Comparison of ENCODE assay signal across 8 cellular contexts in genomic region chr1:221045842-221046831, GRCh38.
DNase-seq lines count a peak whose midpoint lies in the region; ATAC-seq and TF ChIP-seq lines count a peak whose summit lies in the region.

No MANE protein-coding gene starts in this region.

- no peak overlapping the region for H3K4ac ChIP-seq in H9 (ENCODE audit: low read depth, low read length)

- no peaks in the 10 kb centered on the region for H3K9me3 ChIP-seq in Loucy (ENCODE audit: insufficient read depth, low read depth, low read length)
- no peaks in the 10 kb centered on the region for H3K9me3 ChIP-seq in H9 (ENCODE audit: control insufficient read depth, low read depth, low read length)

- no peaks in the 10 kb centered on the region for H3K9me2 ChIP-seq in GM23338 (ENCODE audit: insufficient read depth)
- no peaks in the 10 kb centered on the region for H3K9me2 ChIP-seq in Loucy (replicated peaks; ENCODE audit: low read depth, low read length)

- in situ Hi-C loops in GM13977 (cut with MboI; ENCODE audit: low pct_unique_long_range_greater_than_20kb, low sequenced_read_pairs, unreplicated experiment), result no loop called here

- H3K27ac ChIP-seq in GM23338 (ENCODE audit: low read depth) (no peak overlapping the region), H9 (ENCODE audit: insufficient read length, low read depth, low read length) (no peak overlapping the region)

- no peak overlapping the region for H2AK5ac ChIP-seq in H9 (ENCODE audit: insufficient read length, low read length)

- no peak overlapping the region for H2BK15ac ChIP-seq in H9 (ENCODE audit: low read depth, low read length)

- no peak overlapping the region for H2BK5ac ChIP-seq in H9 (ENCODE audit: insufficient read length, low read length)

- TF ChIP-seq CTCF in GM13977 (IDR thresholded peaks at IDR 0.05; ENCODE audit: extremely low read depth, insufficient read depth, missing control alignments) (no peak), GM23338 (conservative IDR thresholded peaks at IDR 0.05; ENCODE audit: low read depth in 2 of 2) (no peak), Loucy (conservative IDR thresholded peaks at IDR 0.05; ENCODE audit: low read length) (no peak), H9 (conservative IDR thresholded peaks at IDR 0.05) (no peak)

- no peaks in the 10 kb centered on the region for H3K79me2 ChIP-seq in GM23338 (replicated peaks; ENCODE audit: insufficient read depth)
- H3K79me2 ChIP-seq in Loucy (ENCODE audit: insufficient read depth, low read length), result no peaks in the 10 kb centered on the region
- no peaks in the 10 kb centered on the region for H3K79me2 ChIP-seq in H9 (ENCODE audit: insufficient read depth, low read length)

- H3K36me3 ChIP-seq in GM23338 (ENCODE audit: insufficient read depth) (no peaks in the 10 kb centered on the region), Loucy (ENCODE audit: insufficient read depth, low read length) (no peaks in the 10 kb centered on the region)

- no peak overlapping the region for H4K91ac ChIP-seq in H9 (ENCODE audit: insufficient read length, low read depth, low read length)

- H3K23ac ChIP-seq in H9 (ENCODE audit: insufficient read length, low read depth, low read length), result no peak overlapping the region

- H3K9me3 Mint-ChIP-seq in GM23338, result peaks cover 8% of the 10 kb centered on the region; the same call in 1 of the 3 replicates
- peaks cover 4 to 7% of the 10 kb centered on the region in 2 experiments; a peak in 3 of 5 replicates for H3K9me3 Mint-ChIP-seq in H9

- no peak overlapping the region for H3K4me2 ChIP-seq in GM23338
- no peak overlapping the region for H3K4me2 ChIP-seq in Loucy (ENCODE audit: low read depth, low read length, poor library complexity, severe bottlenecking)
- no peak overlapping the region for H3K4me2 ChIP-seq in H9 (ENCODE audit: insufficient read depth, insufficient read length, low read length)

- H2BK120ac ChIP-seq in H9 (ENCODE audit: low read depth, low read length, poor library complexity, severe bottlenecking), result no peak overlapping the region

- H3K4me3 ChIP-seq in GM23338 (no peak overlapping the region), Loucy (ENCODE audit: low read length, poor library complexity, severe bottlenecking) (no peak overlapping the region)

- H3K4me1 Mint-ChIP-seq in GM23338 (no peaks in the 10 kb centered on the region; the same call in 1 of the 3 replicates), H9 (peaks cover 7 to 9% of the 10 kb centered on the region in 2 experiments; a peak in 3 of 4 replicates)

- H3K36me3 Mint-ChIP-seq in GM23338 (ENCODE audit: low read depth) (no peaks in the 10 kb centered on the region), H9 (ENCODE audit: insufficient read depth in 1 of 3, low read depth in 3 of 3) (peaks cover 0 to 17% (median 0%) of the 10 kb centered on the region in 3 experiments; a peak in 3 of 7 replicates)

- H3K79me1 ChIP-seq in H9 (ENCODE audit: insufficient read depth, low read depth, low read length, poor library complexity, severe bottlenecking), result no peaks in the 10 kb centered on the region

- H2AFZ ChIP-seq in GM23338 (peak overlapping the region; percentile 89; the same call in 1 of the 2 replicates), Loucy (ENCODE audit: low read length) (peak overlapping the region; percentile 73), H9 (ENCODE audit: low read length) (no peak overlapping the region)

- H3F3A ChIP-seq in GM23338 (replicated peaks; ENCODE audit: low read depth), result no peaks in the 10 kb centered on the region
- no peaks in the 10 kb centered on the region for H3F3A ChIP-seq in Loucy (ENCODE audit: low read depth)

- H3K18ac ChIP-seq in H9 (ENCODE audit: insufficient read length, low read depth, low read length), result no peak overlapping the region

- H3K9ac ChIP-seq in Loucy (ENCODE audit: low read depth, low read length, poor library complexity, severe bottlenecking), result no peak overlapping the region
- no peak overlapping the region for H3K9ac ChIP-seq in H9 (ENCODE audit: extremely low read depth, insufficient read length, low read length)

- no peak overlapping the region for H4K5ac ChIP-seq in H9 (ENCODE audit: insufficient read length, low read depth, low read length)

- no peaks in the 10 kb centered on the region for H3K23me2 ChIP-seq in H9 (ENCODE audit: insufficient read length, low read depth, low read length, poor library complexity, severe bottlenecking)

- no peak overlapping the region for H2BK12ac ChIP-seq in H9 (ENCODE audit: insufficient read length, low read depth, low read length)

- H4K20me1 ChIP-seq in GM23338 (replicated peaks; ENCODE audit: insufficient read depth), result no peaks in the 10 kb centered on the region
- H4K20me1 ChIP-seq in Loucy (ENCODE audit: insufficient read depth, low read length, poor library complexity, severe bottlenecking), result no peaks in the 10 kb centered on the region
- no peaks in the 10 kb centered on the region for H4K20me1 ChIP-seq in H9 (ENCODE audit: control insufficient read depth, insufficient read depth, insufficient read length)

- no peaks in the 10 kb centered on the region for H3K27me3 ChIP-seq in GM23338 (ENCODE audit: insufficient read depth)
- H3K27me3 ChIP-seq in Loucy (ENCODE audit: insufficient read depth, low read length, poor library complexity, severe bottlenecking), result no peaks in the 10 kb centered on the region
- no peaks in the 10 kb centered on the region for H3K27me3 ChIP-seq in H9 (ENCODE audit: insufficient read depth, low read length)

- H3K14ac ChIP-seq in H9 (ENCODE audit: insufficient read depth, low read length), result no peak overlapping the region

- no CpG with 5 or more reads among the region's 5 CpGs for WGBS in H9 (ENCODE audit: extremely low coverage, insufficient read length, low lambda C conversion rate)

- H3K4me3 Mint-ChIP-seq in GM23338, result no peak overlapping the region
- H3K4me3 Mint-ChIP-seq in H9, result no peak overlapping the region

- H3K27ac Mint-ChIP-seq in GM23338, result no peak overlapping the region
- no peak overlapping the region for H3K27ac Mint-ChIP-seq in H9

- ATAC-seq in GM23338, result no peak

- H3K4me1 ChIP-seq in GM23338 (ENCODE audit: insufficient read depth) (no peaks in the 10 kb centered on the region), Loucy (ENCODE audit: insufficient read depth, low read length, poor library complexity, severe bottlenecking) (peaks cover 6% of the 10 kb centered on the region), H9 (ENCODE audit: insufficient read depth, low read length) (no peaks in the 10 kb centered on the region)

- H4K8ac ChIP-seq in H9 (replicated peaks; ENCODE audit: insufficient read length, low read depth, low read length), result no peak overlapping the region

- H3K56ac ChIP-seq in H9 (ENCODE audit: insufficient read length, low read depth, low read length), result no peak overlapping the region

- DNase-seq in GM13977 (ENCODE audit: low spot score) (peak; percentile 55), GM23338 (ENCODE audit: low spot score) (no peak), fibroblast of peridontal ligament (ENCODE audit: extremely low read depth) (peak; percentile 49), H9 (no peak), activated T-cell treated with anti-CD3 and anti-CD28 coated beads for 4 hours (no peak), mucosa of gallbladder (ENCODE audit: low spot score) (no peak), NCI-H1092 treated with DMSO at 0.1 percent for 48 hours (lab: John Stamatoyannopoulos, UW) (no peak)

- no peak overlapping the region for H2BK20ac ChIP-seq in H9 (ENCODE audit: low read depth, low read length, poor library complexity, severe bottlenecking)

- peaks cover 2% of the 10 kb centered on the region for H3K27me3 Mint-ChIP-seq in GM23338 (ENCODE audit: insufficient read depth, low read depth, poor library complexity)
- H3K27me3 Mint-ChIP-seq in H9 (ENCODE audit: low read depth), result no peaks in the 10 kb centered on the region; the same call in none of the 2 replicates

- H3T11ph ChIP-seq in H9 (ENCODE audit: low read length), result no peak overlapping the region

TF ChIP-seq in GM23338, 12 proteins besides CTCF, POLR2A, EP300 and RAD21:
- TF ChIP-seq POLR2AphosphoS5 (IDR thresholded peaks at IDR 0.05; ENCODE audit: low read depth), result no peak

Comparison
In these comparisons a context has a peak if more than half of its experiments do, and no peak if none do; other contexts are left out.
1. DNase-seq: peak in GM13977 (single experiment) and fibroblast of peridontal ligament (single experiment); none in GM23338 (single experiment), H9 (single experiment), activated T-cell treated with anti-CD3 and anti-CD28 coated beads for 4 hours (single experiment), mucosa of gallbladder (single experiment) and NCI-H1092 treated with DMSO at 0.1 percent for 48 hours (single experiment).